ENCODE assay signal across 23 cellular contexts in the genomic region with DNA sequence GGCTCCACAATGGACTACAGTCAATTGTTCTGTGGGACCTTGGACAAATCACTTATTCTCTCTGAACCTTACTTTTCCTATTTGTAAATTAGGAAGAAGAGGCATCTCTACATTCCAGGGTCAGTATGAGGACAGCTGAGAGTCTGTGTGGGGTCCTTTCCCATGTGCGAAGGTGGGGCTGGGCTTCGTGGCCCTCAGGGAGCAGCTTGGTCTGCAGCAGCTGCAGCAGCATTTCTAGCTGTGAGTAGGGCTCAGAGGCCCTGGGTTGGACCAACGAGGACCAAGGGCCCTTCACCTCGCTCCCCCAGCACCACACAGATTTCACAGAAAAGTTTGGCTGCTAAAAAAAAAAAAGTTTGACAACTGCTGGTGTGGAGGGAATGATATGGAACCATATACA.
"Had no signal": no experiment of that assay in that cellular context is flagged by ENCODE, and none has a peak within 500 bp of the region (broad histone marks: within the 10 kb centered on the region; RNA-seq: fewer than 3 reads in every experiment).

No MANE protein-coding gene starts in this region.

- H3K27ac ChIP-seq: epithelial cell of prostate, esophagus muscularis mucosa, gastroesophageal sphincter, left lung, lower lobe of right lung, right atrium auricular region, tibial artery, upper lobe of left lung, vagina had no signal

- H3K4me1 ChIP-seq: left lung, tibial artery had no signal

- DNase-seq: effector memory CD4-positive, alpha-beta T cell; glutamatergic neuron; immature natural killer cell; lower lobe of right lung; naive B cell; nephron progenitor cell; stimulated activated CD4-positive, alpha-beta T cell treated with anti-CD3 and anti-CD28 coated beads, Interleukin-15, amount 100 ng/mL, for 24 hours; stimulated activated CD4-positive, alpha-beta T cell treated with anti-CD3 and anti-CD28 coated beads, Interleukin-1b, Interleukin-23, amount 100 ng/mL, for 48 hours; stimulated activated CD4-positive, alpha-beta T cell treated with anti-CD3 and anti-CD28 coated beads, Interleukin-4, amount 100 ng/mL, for 24 hours; tibial artery; upper lobe of left lung had no signal

- H3K4me3 Mint-ChIP-seq: immature natural killer cell; memory B cell; mesothelial cell of epicardium; nephron progenitor cell; stimulated activated memory B cell treated with anti-CD40 and anti-IgM and Interleukin-4, amounts not matched to agents 10 μg/mL and 1 μg/mL and 100 μg/mL, for 72 hours; stimulated activated naive CD8-positive, alpha-beta T cell treated with anti-CD3 and anti-CD28 coated beads, Interleukin-15, Interleukin-2, amounts not matched to agents 100 ng/mL and 50 ng/mL, for 24 hours had no signal

- H3K27me3 Mint-ChIP-seq: memory B cell; naive B cell; stimulated activated memory B cell treated with anti-CD40 and anti-IgM and Interleukin-4, amounts not matched to agents 10 μg/mL and 1 μg/mL and 100 μg/mL, for 72 hours; stimulated activated naive CD8-positive, alpha-beta T cell treated with anti-CD3 and anti-CD28 coated beads, Interleukin-15, Interleukin-2, amounts not matched to agents 100 ng/mL and 50 ng/mL, for 24 hours had no signal

- H3K27me3 ChIP-seq: esophagus muscularis mucosa, gastroesophageal sphincter, left lung, right atrium auricular region, tibial artery, upper lobe of left lung, vagina had no signal

- H3K9me3 ChIP-seq: esophagus muscularis mucosa, gastroesophageal sphincter, left lung, lower lobe of right lung, right atrium auricular region, tibial artery, upper lobe of left lung, vagina had no signal

- H3K27ac Mint-ChIP-seq: naive B cell; nephron progenitor cell; stimulated activated memory B cell treated with anti-CD40 and anti-IgM and Interleukin-4, amounts not matched to agents 10 μg/mL and 1 μg/mL and 100 μg/mL, for 72 hours had no signal

- ATAC-seq: gastroesophageal sphincter; left lung; lower lobe of right lung; stimulated activated memory B cell treated with anti-CD40 and anti-IgM and Interleukin-4, amounts not matched to agents 10 μg/mL and 1 μg/mL and 100 μg/mL, for 72 hours had no signal

- FAIRE-seq: endometrium, keratinocyte had no signal

- H3K4me3 ChIP-seq: esophagus muscularis mucosa, gastroesophageal sphincter, left lung, lower lobe of right lung, right atrium auricular region, tibial artery, upper lobe of left lung, vagina had no signal

- H3K9me3 Mint-ChIP-seq: immature natural killer cell; memory B cell; mesothelial cell of epicardium; naive B cell; nephron progenitor cell; stimulated activated memory B cell treated with anti-CD40 and anti-IgM and Interleukin-4, amounts not matched to agents 10 μg/mL and 1 μg/mL and 100 μg/mL, for 72 hours; stimulated activated naive CD8-positive, alpha-beta T cell treated with anti-CD3 and anti-CD28 coated beads, Interleukin-15, Interleukin-2, amounts not matched to agents 100 ng/mL and 50 ng/mL, for 24 hours had no signal

- H3K4me1 Mint-ChIP-seq: mesothelial cell of epicardium, nephron progenitor cell had no signal
